29 cellular contexts compared by ENCODE assay signal in the genomic region with DNA sequence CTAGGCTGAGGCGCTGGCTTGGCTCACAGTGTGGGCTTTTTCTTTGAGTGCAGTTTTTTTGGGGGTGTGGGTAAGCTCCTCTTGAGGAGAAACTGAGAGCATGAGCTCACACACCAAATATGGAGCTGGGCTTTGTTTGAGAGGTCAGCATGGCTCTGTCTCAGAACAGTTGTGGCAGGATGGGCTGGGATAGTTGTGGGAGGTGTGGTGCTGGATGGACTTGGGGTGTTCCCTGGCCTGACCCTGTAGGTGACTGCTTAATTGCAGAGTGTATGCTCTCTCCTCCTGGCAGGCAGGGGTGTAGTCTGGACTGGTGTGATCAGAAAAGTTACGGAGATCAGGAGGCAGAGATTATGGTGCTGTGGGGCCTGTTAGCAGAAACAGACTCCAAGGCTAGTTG.
"Had no signal": no experiment of that assay in that cellular context is flagged by ENCODE, and none has a peak within 500 bp of the region (broad histone marks: within the 10 kb centered on the region; RNA-seq: fewer than 3 reads in every experiment).

No MANE protein-coding gene starts in this region.

- H3K9ac ChIP-seq: KMS-11, SK-N-SH had no signal

- H3K4me3 ChIP-seq: PC-9, SJSA1 had no signal

- H3K36me3 ChIP-seq: SJSA1 had no signal

- H3K4me2 ChIP-seq: KMS-11, PC-9, SK-N-SH had no signal

- ATAC-seq: Panc1 had no signal

- H2AFZ ChIP-seq: PC-9 had no signal

- DNase-seq: Karpas-422, MM.1S, MV-4-11, NCI-H1092, NCI-H1105, NCI-H1417 treated with DMSO at 0.1 percent for 48 hours, NCI-H1436 treated with DMSO at 0.1 percent for 48 hours, NCI-H187, NCI-H1930, NCI-H2029 treated with DMSO at 0.1 percent for 48 hours, NCI-H2081 treated with DMSO at 0.1 percent for 48 hours, NCI-H2107, NCI-H2171, NCI-H226, NCI-H446 treated with DMSO at 0.1 percent for 48 hours, NCI-H510A, NCI-H524, NCI-H526, NCI-H69, NCI-H748 treated with DMSO at 0.1 percent for 48 hours, NCI-H82, PC-9, Right ventricle myocardium superior, SHP77 treated with DMSO at 0.1 percent for 48 hours, SK-N-SH, SW 1271 had no signal

- H3K9me3 ChIP-seq: SK-N-SH had no signal

- H3K4me1 ChIP-seq: SJSA1 had no signal

- H3K27ac ChIP-seq: KMS-11, PC-9, SJSA1 had no signal

- H3K27me3 ChIP-seq: SJSA1 had no signal
